19 cellular contexts compared by ENCODE assay signal in the genomic region with DNA sequence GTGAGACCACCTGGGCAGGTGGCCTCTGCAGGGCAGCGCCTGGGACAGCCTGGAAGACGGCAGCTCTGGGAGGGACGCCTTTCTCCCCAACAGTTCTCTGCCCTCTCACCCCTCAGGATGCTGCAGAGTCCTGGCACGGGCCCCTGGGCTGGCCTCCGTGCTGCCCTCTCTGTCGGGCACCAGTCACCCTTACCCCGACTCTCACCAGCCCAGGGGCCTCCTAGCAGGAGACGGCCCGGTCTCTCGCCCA. TPM values are rescaled to one million over a fixed set of nuclear protein-coding genes. Genes with fewer than 3 reads are reported as not detected.
DNase-seq lines count a peak whose midpoint lies in the region; ATAC-seq, FAIRE-seq and TF ChIP-seq lines count a peak whose summit lies in the region.
"Had no signal": no experiment of that assay in that cellular context is flagged by ENCODE, and none has a peak within 500 bp of the region (broad histone marks: within the 10 kb centered on the region; RNA-seq: fewer than 3 reads in every experiment).

No MANE protein-coding gene starts in this region.

- H3K27me3 ChIP-seq in BLaER1 treated with 17β-estradiol and CSF1 and Interleukin-3, amounts not matched to agents 10 nM and 100 nM = no peaks in the 10 kb centered on the region
- H3K27me3 ChIP-seq in RWPE2 (ENCODE audit: insufficient read depth, poor library complexity, severe bottlenecking) (no peaks in the 10 kb centered on the region), keratinocyte (ENCODE audit: control insufficient read depth, extremely low read depth, insufficient read depth, low read length) (no peaks in the 10 kb centered on the region)

- no peaks in the 10 kb centered on the region for H3K27me3 Mint-ChIP-seq in progenitor cell of endocrine pancreas
- peaks cover 2% of the 10 kb centered on the region for H3K27me3 Mint-ChIP-seq in activated T-helper 1 cell treated with anti-CD3 and anti-CD28 coated beads, Interleukin-12 subunit alpha, Interleukin-12 subunit beta, Interleukin-2, Interleukin-4 antibody, amounts not matched to agents 30 ng/mL and 10 ng/mL and 1 ng/mL, durations not matched to agents 14 hours and 24 hours and 36 hours (ENCODE audit: insufficient read depth)

- no peaks in the 10 kb centered on the region for H3K79me2 ChIP-seq in keratinocyte (ENCODE audit: control insufficient read depth, insufficient read depth, low read length)

- DNase-seq in RWPE2 (ENCODE audit: low spot score) (no peak), keratinocyte (ENCODE audit: low read depth, low spot score) (no peak), progenitor cell of endocrine pancreas (ENCODE audit: low spot score, unreplicated experiment) (no peak), erythroblast (lab: John Stamatoyannopoulos, UW) (no peak), medulla oblongata (ENCODE audit: extremely low spot score) (no peak)
- DNase-seq in activated T-helper 1 cell treated with anti-CD3 and anti-CD28 coated beads, Interleukin-12 subunit alpha, Interleukin-12 subunit beta, Interleukin-2, Interleukin-4 antibody, amounts not matched to agents 30 ng/mL and 10 ng/mL and 1 ng/mL, durations not matched to agents 14 hours and 24 hours and 36 hours (ENCODE audit: low spot score) = no peak
- DNase-seq: activated CD4-positive, alpha-beta T cell treated with anti-CD3 and anti-CD28 coated beads for 1 hour; activated CD8-positive, alpha-beta memory T cell treated with anti-CD3 and anti-CD28 coated beads, Interleukin-2, amount 50 U/mL, for 4 hours; activated naive CD4-positive, alpha-beta T cell; CD8-positive, alpha-beta T cell; hippocampal formation; left cardiac atrium; naive thymus-derived CD4-positive, alpha-beta T cell; NCI-H1105 treated with DMSO at 0.1 percent for 48 hours had no signal

- FAIRE-seq in keratinocyte (lab: Jason Lieb, UNC) = no peak
- FAIRE-seq: GM12878 had no signal

- dilution Hi-C loops in keratinocyte (cut with MboI; ENCODE audit: extremely low pct_ligation_motif_present, low sequenced_read_pairs) = no loop called here

- peak overlapping the region in 1 of 11 experiments; percentile 16; a peak in 1 of 22 replicates for H3K9ac ChIP-seq in BLaER1 treated with 17β-estradiol and CSF1 and Interleukin-3, amounts not matched to agents 10 nM and 100 nM
- no peak overlapping the region for H3K9ac ChIP-seq in keratinocyte (ENCODE audit: control insufficient read depth, extremely low read depth, insufficient read depth, low read length)
- H3K9ac ChIP-seq: KMS-11 had no signal

- H3K9me3 Mint-ChIP-seq in progenitor cell of endocrine pancreas (ENCODE audit: low read depth) = no peaks in the 10 kb centered on the region
- H3K9me3 Mint-ChIP-seq in activated T-helper 1 cell treated with anti-CD3 and anti-CD28 coated beads, Interleukin-12 subunit alpha, Interleukin-12 subunit beta, Interleukin-2, Interleukin-4 antibody, amounts not matched to agents 30 ng/mL and 10 ng/mL and 1 ng/mL, durations not matched to agents 14 hours and 24 hours and 36 hours = no peaks in the 10 kb centered on the region
- H3K9me3 Mint-ChIP-seq: CD8-positive, alpha-beta T cell; T-helper 1 cell treated with Interleukin-12 subunit alpha and Interleukin-12 subunit beta and Interleukin-4 antibody, amounts not matched to agents 30 μg/mL and 1 μg/mL, for 36 hours had no signal

- no peak for TF ChIP-seq POLR2A in erythroblast (IDR thresholded peaks at IDR 0.05; ENCODE audit: low read length)

- peak overlapping the region in 9 of 11 experiments; percentile 14 to 55 (median 34); a peak in 14 of 22 replicates for H3K4me2 ChIP-seq in BLaER1 treated with 17β-estradiol and CSF1 and Interleukin-3, amounts not matched to agents 10 nM and 100 nM
- H3K4me2 ChIP-seq in keratinocyte (ENCODE audit: control insufficient read depth, extremely low read depth, insufficient read depth, low read depth, low read length) = peak overlapping the region; percentile 37
- H3K4me2 ChIP-seq: KMS-11 had no signal

- intact Hi-C loops in activated T-helper 1 cell treated with anti-CD3 and anti-CD28 coated beads, Interleukin-12 subunit alpha, Interleukin-12 subunit beta, Interleukin-2, Interleukin-4 antibody, amounts not matched to agents 30 ng/mL and 10 ng/mL and 1 ng/mL, durations not matched to agents 14 hours and 24 hours and 36 hours (cut with micrococcal nuclease) = no loop called here

- peaks cover 4% of the 10 kb centered on the region for H3K9me1 ChIP-seq in keratinocyte (ENCODE audit: control insufficient read depth, extremely low read depth, insufficient read depth, low read length)

- H3K4me3 Mint-ChIP-seq in progenitor cell of endocrine pancreas (ENCODE audit: low read depth) = peak overlapping the region; percentile 58
- no peak overlapping the region for H3K4me3 Mint-ChIP-seq in activated T-helper 1 cell treated with anti-CD3 and anti-CD28 coated beads, Interleukin-12 subunit alpha, Interleukin-12 subunit beta, Interleukin-2, Interleukin-4 antibody, amounts not matched to agents 30 ng/mL and 10 ng/mL and 1 ng/mL, durations not matched to agents 14 hours and 24 hours and 36 hours
- H3K4me3 Mint-ChIP-seq: CD8-positive, alpha-beta T cell; naive thymus-derived CD4-positive, alpha-beta T cell; T-helper 1 cell treated with Interleukin-12 subunit alpha and Interleukin-12 subunit beta and Interleukin-4 antibody, amounts not matched to agents 30 μg/mL and 1 μg/mL, for 36 hours had no signal

- TF ChIP-seq CTCF in RWPE2 (IDR thresholded peaks at IDR 0.05; ENCODE audit: poor library complexity, severe bottlenecking) (no peak), keratinocyte (optimal IDR thresholded peaks at IDR 0.05 in 1 of 3, IDR thresholded peaks at IDR 0.05 in 1 of 3, conservative IDR thresholded peaks at IDR 0.05 in 1 of 3; ENCODE audit: extremely low read depth in 1 of 3, insufficient read depth in 2 of 3, low read length in 3 of 3) (no peak), progenitor cell of endocrine pancreas (IDR thresholded peaks at IDR 0.05; ENCODE audit: unreplicated experiment) (no peak)

- ATAC-seq in RWPE2 (ENCODE audit: low read depth) = no peak
- no peak for ATAC-seq in HG03025 (IDR thresholded peaks at IDR 0.05; ENCODE audit: low FRiP score, unreplicated experiment)
- ATAC-seq: CD8-positive, alpha-beta T cell had no signal

- peak overlapping the region; percentile 94 for H3K27ac Mint-ChIP-seq in progenitor cell of endocrine pancreas
- H3K27ac Mint-ChIP-seq in activated T-helper 1 cell treated with anti-CD3 and anti-CD28 coated beads, Interleukin-12 subunit alpha, Interleukin-12 subunit beta, Interleukin-2, Interleukin-4 antibody, amounts not matched to agents 30 ng/mL and 10 ng/mL and 1 ng/mL, durations not matched to agents 14 hours and 24 hours and 36 hours = no peak overlapping the region
- H3K27ac Mint-ChIP-seq: CD8-positive, alpha-beta T cell; naive thymus-derived CD4-positive, alpha-beta T cell; T-helper 1 cell treated with Interleukin-12 subunit alpha and Interleukin-12 subunit beta and Interleukin-4 antibody, amounts not matched to agents 30 μg/mL and 1 μg/mL, for 36 hours had no signal

- H2AFZ ChIP-seq in keratinocyte (ENCODE audit: control insufficient read depth, low read length) = no peak overlapping the region

- H3K4me1 ChIP-seq in BLaER1 treated with 17β-estradiol and CSF1 and Interleukin-3, amounts not matched to agents 10 nM and 100 nM = peaks cover 0 to 15% (median 13%) of the 10 kb centered on the region in 10 experiments; a peak in 17 of 20 replicates
- peaks cover 61% of the 10 kb centered on the region for H3K4me1 ChIP-seq in RWPE2 (ENCODE audit: insufficient read depth, poor library complexity, severe bottlenecking)
- peaks cover 22% of the 10 kb centered on the region for H3K4me1 ChIP-seq in keratinocyte (ENCODE audit: control insufficient read depth, extremely low read depth, insufficient read depth, low read length)

- H3K4me3 ChIP-seq in BLaER1 treated with 17β-estradiol and CSF1 and Interleukin-3, amounts not matched to agents 10 nM and 100 nM = no peak overlapping the region
- H3K4me3 ChIP-seq in RWPE2 (ENCODE audit: severe bottlenecking) (no peak overlapping the region), keratinocyte (ENCODE audit: control insufficient read depth in 2 of 3, extremely low read depth in 1 of 3, insufficient read depth in 2 of 3, low read depth in 1 of 3, low read length in 3 of 3) (no peak overlapping the region)
- H3K4me3 ChIP-seq: GM12878 had no signal

- no peaks in the 10 kb centered on the region for H4K20me1 ChIP-seq in BLaER1 treated with 17β-estradiol and CSF1 and Interleukin-3, amounts not matched to agents 10 nM and 100 nM
- H4K20me1 ChIP-seq in keratinocyte (ENCODE audit: control insufficient read depth, extremely low read depth, insufficient read depth, low read length) = no peaks in the 10 kb centered on the region

- no peak overlapping the region for H3K27ac ChIP-seq in BLaER1 treated with 17β-estradiol and CSF1 and Interleukin-3, amounts not matched to agents 10 nM and 100 nM
- H3K27ac ChIP-seq in RWPE2 (ENCODE audit: poor library complexity, severe bottlenecking) (peak overlapping the region; percentile 27), keratinocyte (ENCODE audit: control insufficient read depth, insufficient read depth, low read length) (no peak overlapping the region)
- H3K27ac ChIP-seq: KMS-11 had no signal

- no peaks in the 10 kb centered on the region for H3K36me3 ChIP-seq in BLaER1 treated with 17β-estradiol and CSF1 and Interleukin-3, amounts not matched to agents 10 nM and 100 nM
- H3K36me3 ChIP-seq in RWPE2 (ENCODE audit: low read depth) (no peaks in the 10 kb centered on the region), keratinocyte (ENCODE audit: control insufficient read depth in 2 of 2, extremely low read depth in 1 of 2, insufficient read depth in 2 of 2, low read length in 2 of 2) (no peaks in the 10 kb centered on the region)

- H3K4me1 Mint-ChIP-seq in progenitor cell of endocrine pancreas (ENCODE audit: low read depth) = peaks cover 43% of the 10 kb centered on the region
- H3K4me1 Mint-ChIP-seq in activated T-helper 1 cell treated with anti-CD3 and anti-CD28 coated beads, Interleukin-12 subunit alpha, Interleukin-12 subunit beta, Interleukin-2, Interleukin-4 antibody, amounts not matched to agents 30 ng/mL and 10 ng/mL and 1 ng/mL, durations not matched to agents 14 hours and 24 hours and 36 hours (ENCODE audit: low read depth) = no peaks in the 10 kb centered on the region
- H3K4me1 Mint-ChIP-seq: naive thymus-derived CD4-positive, alpha-beta T cell had no signal

- H3K9me3 ChIP-seq in BLaER1 treated with 17β-estradiol and CSF1 and Interleukin-3, amounts not matched to agents 10 nM and 100 nM (replicated peaks in 1 of 11) = no peaks in the 10 kb centered on the region
- H3K9me3 ChIP-seq in RWPE2 (ENCODE audit: severe bottlenecking) (no peaks in the 10 kb centered on the region), keratinocyte (ENCODE audit: control insufficient read depth, low read depth, low read length) (no peaks in the 10 kb centered on the region)

- H3K36me3 Mint-ChIP-seq in progenitor cell of endocrine pancreas (ENCODE audit: insufficient read depth) = peaks cover 27% of the 10 kb centered on the region
- H3K36me3 Mint-ChIP-seq in activated T-helper 1 cell treated with anti-CD3 and anti-CD28 coated beads, Interleukin-12 subunit alpha, Interleukin-12 subunit beta, Interleukin-2, Interleukin-4 antibody, amounts not matched to agents 30 ng/mL and 10 ng/mL and 1 ng/mL, durations not matched to agents 14 hours and 24 hours and 36 hours (ENCODE audit: low read depth) = no peaks in the 10 kb centered on the region

RNA-seq across cellular contexts. Expression of a gene that starts 7.8 kb away (rescaled TPM):
- 0.23 to 1.1 TPM (median 0.51 TPM) in 3 replicates for polyA plus RNA-seq in keratinocyte
- 5.3 TPM for polyA plus RNA-seq in keratinocyte (2011; ENCODE audit: low read depth)
- 0.18 and 0.64 TPM in 2 replicates for polyA plus RNA-seq in keratinocyte (2011; cell fraction: cytosol; rRNA removed)
- polyA plus RNA-seq in keratinocyte (2011; cell fraction: nucleus; rRNA removed) = 2.2 and 3.1 TPM in 2 replicates
- 0.28 and 10.7 TPM in 2 replicates for polyA plus RNA-seq in keratinocyte (2012; ENCODE audit: low replicate concordance)
- 0.20 to 1.2 TPM (median 0.89 TPM) in 3 replicates for polyA minus RNA-seq in keratinocyte
- 1.9 TPM for polyA minus RNA-seq in keratinocyte (2011; cell fraction: cytosol; rRNA and poly(A)+ RNA removed)
- 1.2 TPM in 2 replicates for polyA minus RNA-seq in keratinocyte (2011; cell fraction: nucleus; rRNA and poly(A)+ RNA removed)
- 71.9 and 74.3 TPM in 2 replicates for total RNA-seq in progenitor cell of endocrine pancreas
- total RNA-seq in activated T-helper 1 cell treated with anti-CD3 and anti-CD28 coated beads, Interleukin-12 subunit alpha, Interleukin-12 subunit beta, Interleukin-2, Interleukin-4 antibody, amounts not matched to agents 30 ng/mL and 10 ng/mL and 1 ng/mL, durations not matched to agents 14 hours and 24 hours and 36 hours = 0.23 and 0.59 TPM in 2 replicates

RNA-seq across cellular contexts. Expression of a gene that starts 35.7 kb away (rescaled TPM):
- 35.4 to 63.0 TPM (median 59.8 TPM) in 3 replicates for polyA plus RNA-seq in keratinocyte
- 32.3 TPM for polyA plus RNA-seq in keratinocyte (2011; ENCODE audit: low read depth)
- 46.5 and 51.2 TPM in 2 replicates for polyA plus RNA-seq in keratinocyte (2011; cell fraction: cytosol; rRNA removed)
- polyA plus RNA-seq in keratinocyte (2011; cell fraction: nucleus; rRNA removed) = 71.9 and 75.9 TPM in 2 replicates
- polyA plus RNA-seq in keratinocyte (2012; ENCODE audit: low replicate concordance) = 66.8 and 71.1 TPM in 2 replicates
- polyA minus RNA-seq in keratinocyte = 53.5 to 133 TPM (median 56.0 TPM) in 3 replicates
- 46.4 TPM for polyA minus RNA-seq in keratinocyte (2011; cell fraction: cytosol; rRNA and poly(A)+ RNA removed)
- polyA minus RNA-seq in keratinocyte (2011; cell fraction: nucleus; rRNA and poly(A)+ RNA removed) = 29.3 and 37.8 TPM in 2 replicates
- 54.7 and 59.5 TPM in 2 replicates for total RNA-seq in progenitor cell of endocrine pancreas
- 31.1 and 34.2 TPM in 2 replicates for total RNA-seq in activated T-helper 1 cell treated with anti-CD3 and anti-CD28 coated beads, Interleukin-12 subunit alpha, Interleukin-12 subunit beta, Interleukin-2, Interleukin-4 antibody, amounts not matched to agents 30 ng/mL and 10 ng/mL and 1 ng/mL, durations not matched to agents 14 hours and 24 hours and 36 hours

Comparison
In these comparisons a context has a peak if more than half of its experiments do, and no peak if none do; other contexts are left out.
1. RNA of a gene that starts 7.8 kb away (total RNA-seq): 71.9 to 74.3 TPM in progenitor cell of endocrine pancreas; 0.23 to 0.59 TPM in activated T-helper 1 cell treated with anti-CD3 and anti-CD28 coated beads, Interleukin-12 subunit alpha, Interleukin-12 subunit beta, Interleukin-2, Interleukin-4 antibody, amounts not matched to agents 30 ng/mL and 10 ng/mL and 1 ng/mL, durations not matched to agents 14 hours and 24 hours and 36 hours; every median in the first group is over 10 times any median in the second.